8 cellular contexts compared by ENCODE assay signal in genomic region chr11:6604081-6604626, GRCh38. TPM values are rescaled to one million over a fixed set of nuclear protein-coding genes. Genes with fewer than 3 reads are reported as not detected.
DNase-seq lines count a peak whose midpoint lies in the region; ATAC-seq and TF ChIP-seq lines count a peak whose summit lies in the region.

No MANE protein-coding gene starts in this region.

- H3K9me3 Mint-ChIP-seq in natural killer cell = no peaks in the 10 kb centered on the region

- TF ChIP-seq CTCF in fibroblast of pulmonary artery (IDR thresholded peaks at IDR 0.05; ENCODE audit: low read length, missing control alignments) = peak; percentile 21
- no peak for TF ChIP-seq CTCF in natural killer cell (IDR thresholded peaks at IDR 0.05)
- peak in 1 of 3 experiments; percentile 7 for TF ChIP-seq CTCF in vagina (IDR thresholded peaks at IDR 0.05)

- H3K4me2 ChIP-seq in BLaER1 treated with 17β-estradiol and CSF1 and Interleukin-3, amounts not matched to agents 10 nM and 100 nM = peak overlapping the region; percentile 81 to 98 (median 94)

- H3K4me3 ChIP-seq in BLaER1 treated with 17β-estradiol and CSF1 and Interleukin-3, amounts not matched to agents 10 nM and 100 nM = peak overlapping the region; percentile 81 to 96 (median 88)
- H3K4me3 ChIP-seq in fibroblast of pulmonary artery (replicated peaks; ENCODE audit: low read depth, low read length) (peak overlapping the region; percentile 99), vagina (peak overlapping the region; percentile 62 to 85)

- peaks cover 42 to 57% (median 46%) of the 10 kb centered on the region in 11 experiments for H3K36me3 ChIP-seq in BLaER1 treated with 17β-estradiol and CSF1 and Interleukin-3, amounts not matched to agents 10 nM and 100 nM
- H3K36me3 ChIP-seq in vagina = peaks cover 0 to 38% of the 10 kb centered on the region in 2 donors

- ATAC-seq in GM18870 (IDR thresholded peaks at IDR 0.05; ENCODE audit: unreplicated experiment) (peak; percentile 26), HG03108 (IDR thresholded peaks at IDR 0.05; ENCODE audit: unreplicated experiment) (peak; percentile 33), natural killer cell (peak; percentile 46 to 68 (median 56))

- peaks cover 24 to 27% of the 10 kb centered on the region in 2 donors for H3K4me1 Mint-ChIP-seq in natural killer cell

- peak; percentile 78 for DNase-seq in OCI-M1 (lab: John Stamatoyannopoulos, UW)
- DNase-seq in activated T-helper 1 cell treated with Interleukin-2 at 50 U/mL for 16 hours (ENCODE audit: low read depth) = peak; percentile 31
- peak; percentile 75 for DNase-seq in fibroblast of pulmonary artery (ENCODE audit: low read depth)
- peak; percentile 54 for DNase-seq in natural killer cell
- peak in 1 of 2 donors; percentile 91 for DNase-seq in vagina (ENCODE audit: extremely low spot score in 2 of 2)

- no peak for TF ChIP-seq POLR2A in vagina (IDR thresholded peaks at IDR 0.05)

- peaks cover 49 to 69% (median 59%) of the 10 kb centered on the region in 10 experiments for H3K4me1 ChIP-seq in BLaER1 treated with 17β-estradiol and CSF1 and Interleukin-3, amounts not matched to agents 10 nM and 100 nM
- peaks cover 61% of the 10 kb centered on the region for H3K4me1 ChIP-seq in vagina

- H3K9me3 ChIP-seq in BLaER1 treated with 17β-estradiol and CSF1 and Interleukin-3, amounts not matched to agents 10 nM and 100 nM (replicated peaks in 1 of 11) = no peaks in the 10 kb centered on the region
- H3K9me3 ChIP-seq in vagina = no peaks in the 10 kb centered on the region

- H4K20me1 ChIP-seq in BLaER1 treated with 17β-estradiol and CSF1 and Interleukin-3, amounts not matched to agents 10 nM and 100 nM = peaks cover 21 to 78% (median 42%) of the 10 kb centered on the region in 11 experiments; a peak in 20 of 22 replicates

- peak overlapping the region; percentile 69 to 88 (median 83) for H3K27ac ChIP-seq in BLaER1 treated with 17β-estradiol and CSF1 and Interleukin-3, amounts not matched to agents 10 nM and 100 nM
- H3K27ac ChIP-seq in vagina = peak overlapping the region; percentile 87

- no peak overlapping the region for H3K4me3 Mint-ChIP-seq in natural killer cell

- no peak overlapping the region for H3K27ac Mint-ChIP-seq in natural killer cell

- H3K27me3 Mint-ChIP-seq in natural killer cell (ENCODE audit: low read depth in 2 of 2) = no peaks in the 10 kb centered on the region

- intact Hi-C loops in natural killer cell (cut with micrococcal nuclease) = loop anchor here (1.0 to 10.0 kb wide), 3 partner anchors 63 to 141 kb away; no protein-coding TSS in a partner anchor
- intact Hi-C loops in vagina (cut with DNase I) = loop anchor here (5.0 to 10.0 kb wide), 2 partner anchors 51 to 78 kb away; partner anchors contain the start of genes DCHS1 and MRPL17

- H3K9ac ChIP-seq in BLaER1 treated with 17β-estradiol and CSF1 and Interleukin-3, amounts not matched to agents 10 nM and 100 nM = peak overlapping the region; percentile 80 to 94 (median 90)

- H3K36me3 Mint-ChIP-seq in natural killer cell = no peaks in the 10 kb centered on the region

- no peaks in the 10 kb centered on the region for H3K27me3 ChIP-seq in BLaER1 treated with 17β-estradiol and CSF1 and Interleukin-3, amounts not matched to agents 10 nM and 100 nM
- H3K27me3 ChIP-seq in vagina = no peaks in the 10 kb centered on the region

RNA-seq across cellular contexts. Expression of gene ILK, which starts 0.6 kb away (rescaled TPM):
- total RNA-seq in natural killer cell (100 to 1,000 TPM; 109 to 145 (median 142) TPM), vagina (149 TPM)

RNA-seq across cellular contexts. Expression of gene RRP8, which starts 0.7 kb away (rescaled TPM):
- total RNA-seq in natural killer cell (10 to 100 TPM; 31.3 to 35.9 (median 31.9) TPM), vagina (10.3 TPM)

RNA-seq across cellular contexts. Expression of gene TAF10, which starts 7.9 kb away (rescaled TPM):
- total RNA-seq in natural killer cell (100 to 1,000 TPM; 154 to 191 (median 158) TPM), vagina (48.1 TPM)

RNA-seq across cellular contexts. Expression of gene TPP1, which starts 15.1 kb away (rescaled TPM):
- total RNA-seq in natural killer cell = 100 to 1,000 TPM; 123 to 135 (median 131) TPM
- total RNA-seq in vagina = 77.3 TPM

RNA-seq across cellular contexts. Expression of gene DCHS1, which starts 51.5 kb away (rescaled TPM):
- 1 to 10 TPM in 1 of 3 donors, under 1 TPM in 2; 0.49 to 1.0 (median 0.83) TPM for total RNA-seq in natural killer cell
- total RNA-seq in vagina = 28.7 TPM
